8 cellular contexts compared by ENCODE assay signal in genomic region chr4:169756971-169757574, GRCh38. TPM values are rescaled to one million over a fixed set of nuclear protein-coding genes. Genes with fewer than 3 reads are reported as not detected.
A peak's percentile ranks its signal among the peaks of the same experiment; 100 is the strongest.
DNase-seq lines count a peak whose midpoint lies in the region; ATAC-seq and TF ChIP-seq lines count a peak whose summit lies in the region.

No MANE protein-coding gene starts in this region.

- H3K36me3 Mint-ChIP-seq in CD4-positive, alpha-beta T cell (ENCODE audit: low read depth), result peaks cover 6% of the 10 kb centered on the region

- WGBS in thymus, result 2% methylated on average over 13 of the region's 13 CpGs

- CTCF ChIA-PET in CD4-positive, alpha-beta T cell (lab: Charles Lee), result interaction anchor here (1.1 kb wide), 1 partner anchor 145 kb away, joined by 3 read pairs; the partner anchor contains the start of gene NEK1

- H3K4me3 ChIP-seq in HUES48 (ENCODE audit: low read depth, low read length) (peak overlapping the region; percentile 94), astrocyte of the cerebellum (ENCODE audit: low read depth, low read length) (peak overlapping the region; percentile 75), thymus (ENCODE audit: low read length) (peak overlapping the region; percentile 65)

- H3K27me3 ChIP-seq in CD4-positive, alpha-beta T cell (ENCODE audit: control insufficient read depth, insufficient read depth, low read length), result no peaks in the 10 kb centered on the region
- peaks cover 5% of the 10 kb centered on the region; the same call in 1 of the 2 replicates for H3K27me3 ChIP-seq in HUES48 (ENCODE audit: control insufficient read depth, insufficient read depth, low read length)
- no peaks in the 10 kb centered on the region for H3K27me3 ChIP-seq in layer of hippocampus (ENCODE audit: control insufficient read depth, insufficient read depth, low read length)
- no peaks in the 10 kb centered on the region for H3K27me3 ChIP-seq in thymus (ENCODE audit: control insufficient read depth, insufficient read depth)

- H3K4me1 ChIP-seq in HUES48 (ENCODE audit: control insufficient read depth, insufficient read depth, low read length), result peaks cover 18% of the 10 kb centered on the region
- peaks cover 10% of the 10 kb centered on the region for H3K4me1 ChIP-seq in thymus (ENCODE audit: control insufficient read depth, insufficient read depth, low read length)

- no peak for TF ChIP-seq CTCF in CD4-positive, alpha-beta T cell (IDR thresholded peaks at IDR 0.05)
- no peak for TF ChIP-seq CTCF in astrocyte of the cerebellum (IDR thresholded peaks at IDR 0.05; ENCODE audit: low read depth, low read length, missing control alignments)

- POLR2A ChIA-PET in CD4-positive, alpha-beta T cell (lab: Charles Lee), result interaction anchor here (1.2 kb wide), 3 partner anchors 144 to 747 kb away, joined by 3 to 7 read pairs (median 6); partner anchors contain the start of genes CBR4, MFAP3L and NEK1

- no peaks in the 10 kb centered on the region for H3K9me3 ChIP-seq in CD4-positive, alpha-beta T cell (ENCODE audit: control insufficient read depth, low read length)
- H3K9me3 ChIP-seq in HUES48 (ENCODE audit: control insufficient read depth, insufficient read depth, low read length), result no peaks in the 10 kb centered on the region
- no peaks in the 10 kb centered on the region for H3K9me3 ChIP-seq in thymus (ENCODE audit: control insufficient read depth)

- H3K36me3 ChIP-seq in HUES48 (ENCODE audit: control insufficient read depth, insufficient read depth, low read length), result peaks cover 15% of the 10 kb centered on the region
- H3K36me3 ChIP-seq in thymus (ENCODE audit: control insufficient read depth, insufficient read depth), result no peaks in the 10 kb centered on the region

- peak overlapping the region; percentile 85 for H3K4me3 Mint-ChIP-seq in CD4-positive, alpha-beta T cell

- no peaks in the 10 kb centered on the region for H3K27me3 Mint-ChIP-seq in CD4-positive, alpha-beta T cell

- in situ Hi-C loops in astrocyte of the cerebellum (cut with HindIII; ENCODE audit: low sequenced_read_pairs), result no loop called here

- DNase-seq in CD4-positive, alpha-beta T cell, result no peak
- DNase-seq in astrocyte of the cerebellum (ENCODE audit: low read depth) (no peak), A172 (ENCODE audit: low spot score) (no peak)
- no peak for DNase-seq in effector CD4-positive, alpha-beta T cell

- intact Hi-C loops in CD4-positive, alpha-beta T cell (cut with DNase I, micrococcal nuclease), result loop anchor here (2.0 to 10.0 kb wide), 5 partner anchors 95 to 1440 kb away; partner anchors contain the start of genes NEK1 (in 2 of the 2), DDX60 (in 1 of the 2) and DDX60L (in 1 of the 2)

- H3K27ac ChIP-seq in CD4-positive, alpha-beta T cell (ENCODE audit: low read depth, low read length), result no peak overlapping the region
- H3K27ac ChIP-seq in HUES48 (ENCODE audit: low read depth, low read length) (peak overlapping the region; percentile 96), layer of hippocampus (ENCODE audit: low read depth, low read length) (peak overlapping the region; percentile 22), thymus (ENCODE audit: low read depth) (no peak overlapping the region)

- H3K9me3 Mint-ChIP-seq in CD4-positive, alpha-beta T cell, result no peaks in the 10 kb centered on the region

- peak overlapping the region; percentile 26 for H3K27ac Mint-ChIP-seq in CD4-positive, alpha-beta T cell

- peak; percentile 2 for ATAC-seq in CD4-positive, alpha-beta T cell (ENCODE audit: poor library complexity)
- peak; percentile 27 for ATAC-seq in GM19467 (IDR thresholded peaks at IDR 0.05; ENCODE audit: unreplicated experiment)

- peak overlapping the region; percentile 87 for H3K9ac ChIP-seq in HUES48 (ENCODE audit: low read depth, low read length)

- H3K4me1 Mint-ChIP-seq in CD4-positive, alpha-beta T cell (ENCODE audit: low read depth), result peaks cover 33% of the 10 kb centered on the region

RNA-seq across cellular contexts. Expression of gene HPF1, which starts 0.7 kb away (rescaled TPM):
- total RNA-seq in CD4-positive, alpha-beta T cell, result 1 to 10 TPM; 4.4 to 4.8 TPM
- 29.1 TPM for polyA plus RNA-seq in thymus
- 55.1 and 81.8 TPM in 2 replicates for total RNA-seq in A172 (2014; rRNA removed; shearing (Covaris generic))

Comparison
In these comparisons a context has a peak if more than half of its experiments do, and no peak if none do; other contexts are left out.
1. H3K27ac ChIP-seq: peak in HUES48 (single experiment) and layer of hippocampus (single experiment); none in CD4-positive, alpha-beta T cell (single experiment) and thymus (single experiment).
2. Peak in every context shown above with its lines, with median percentiles within 50 percentile points of each other: H3K4me3 ChIP-seq.